18 cellular contexts compared by ENCODE assay signal in genomic region chr4:118749347-118749988, GRCh38.
DNase-seq lines count a peak whose midpoint lies in the region; ATAC-seq and TF ChIP-seq lines count a peak whose summit lies in the region.
"Had no signal": no experiment of that assay in that cellular context is flagged by ENCODE, and none has a peak within 500 bp of the region (broad histone marks: within the 10 kb centered on the region; RNA-seq: fewer than 3 reads in every experiment).

No MANE protein-coding gene starts in this region.

- no peaks in the 10 kb centered on the region for H3K9me3 ChIP-seq in right cardiac atrium (ENCODE audit: control insufficient read depth, low read length)
- no peaks in the 10 kb centered on the region for H3K9me3 ChIP-seq in spleen
- H3K9me3 ChIP-seq: thyroid gland had no signal

- H3K27me3 ChIP-seq in right cardiac atrium (ENCODE audit: control insufficient read depth, insufficient read depth) (no peaks in the 10 kb centered on the region), spleen (replicated peaks in 1 of 7) (no peaks in the 10 kb centered on the region)
- H3K27me3 ChIP-seq: thyroid gland had no signal

- peak overlapping the region; percentile 62 for H3K27ac ChIP-seq in right cardiac atrium (ENCODE audit: low read length)
- H3K27ac ChIP-seq in spleen, result peak overlapping the region in 5 of 8 donors; percentile 1 to 49 (median 28)
- H3K27ac ChIP-seq: thyroid gland had no signal

- no peak overlapping the region for H3K4me3 ChIP-seq in right cardiac atrium (ENCODE audit: low read length)
- H3K4me3 ChIP-seq in spleen, result no peak overlapping the region
- H3K4me3 ChIP-seq: GM12878, thyroid gland had no signal

- TF ChIP-seq POLR2A in spleen (IDR thresholded peaks at IDR 0.05), result no peak

- H3K4me1 ChIP-seq in right cardiac atrium (ENCODE audit: control insufficient read depth, insufficient read depth, low read length) (peaks cover 4% of the 10 kb centered on the region), spleen (peaks cover 0 to 19% (median 2%) of the 10 kb centered on the region in 6 donors)
- H3K4me1 ChIP-seq: thyroid gland had no signal

- 48% methylated on average over 5 of the region's 5 CpGs for WGBS in right cardiac atrium
- 78 to 94% (median 89%) methylated on average over 5 of the region's 5 CpGs for WGBS in spleen, 5 donors

- DNase-seq in NCI-H2081 (lab: John Stamatoyannopoulos, UW), result peak; percentile 10 to 73
- DNase-seq in NCI-H2081 treated with DMSO at 0.1 percent for 48 hours (lab: John Stamatoyannopoulos, UW), result no peak
- DNase-seq in NCI-H526 treated with DMSO at 0.1 percent for 48 hours (lab: John Stamatoyannopoulos, UW), result peak; percentile 20
- DNase-seq in right cardiac atrium, result peak in 1 of 3 donors; percentile 56
- no peak for DNase-seq in spleen
- DNase-seq in HuH-7.5 (ENCODE audit: low spot score), result no peak
- no peak for DNase-seq in amniotic stem cell (lab: John Stamatoyannopoulos, UW)
- DNase-seq in HuH-7 (ENCODE audit: low spot score), result no peak
- DNase-seq: caudate nucleus; effector CD4-positive, alpha-beta T cell; glutamatergic neuron; naive thymus-derived CD4-positive, alpha-beta T cell; NCI-H1694; PC-3; stimulated activated CD4-positive, alpha-beta T cell treated with anti-CD3 and anti-CD28 coated beads, Interleukin-12 subunit alpha, Interleukin-12 subunit beta, amount 100 ng/mL, for 4 hours; thyroid gland had no signal

- intact Hi-C loops in right cardiac atrium (cut with DNase I), result loop anchor here in 2 of 4 donors (10.0 kb wide), 2 partner anchors 145 to 225 kb away; no protein-coding TSS in a partner anchor
- intact Hi-C loops in spleen (cut with DNase I; ENCODE audit: low total_unique reads), result no loop called here

- peaks cover 0 to 88% (median 20%) of the 10 kb centered on the region in 6 donors for H3K36me3 ChIP-seq in spleen

- no peak for TF ChIP-seq CTCF in spleen (IDR thresholded peaks at IDR 0.05 in 8 of 11, conservative IDR thresholded peaks at IDR 0.05 in 3 of 11)

- peak; percentile 30 to 40 for ATAC-seq in right cardiac atrium
- ATAC-seq: esophagus mucosa; GM12878; naive thymus-derived CD4-positive, alpha-beta T cell; PC-3 had no signal

Comparison
In these comparisons a context has a peak if more than half of its experiments do, and no peak if none do; other contexts are left out.
1. DNase-seq: peak in NCI-H2081 (2 of 2) and NCI-H526 treated with DMSO at 0.1 percent for 48 hours (single experiment); none in NCI-H2081 treated with DMSO at 0.1 percent for 48 hours (single experiment), spleen (single experiment), HuH-7.5 (single experiment), amniotic stem cell (single experiment) and HuH-7 (single experiment).